Comparison of ENCODE assay signal across 15 cellular contexts in the genomic region with DNA sequence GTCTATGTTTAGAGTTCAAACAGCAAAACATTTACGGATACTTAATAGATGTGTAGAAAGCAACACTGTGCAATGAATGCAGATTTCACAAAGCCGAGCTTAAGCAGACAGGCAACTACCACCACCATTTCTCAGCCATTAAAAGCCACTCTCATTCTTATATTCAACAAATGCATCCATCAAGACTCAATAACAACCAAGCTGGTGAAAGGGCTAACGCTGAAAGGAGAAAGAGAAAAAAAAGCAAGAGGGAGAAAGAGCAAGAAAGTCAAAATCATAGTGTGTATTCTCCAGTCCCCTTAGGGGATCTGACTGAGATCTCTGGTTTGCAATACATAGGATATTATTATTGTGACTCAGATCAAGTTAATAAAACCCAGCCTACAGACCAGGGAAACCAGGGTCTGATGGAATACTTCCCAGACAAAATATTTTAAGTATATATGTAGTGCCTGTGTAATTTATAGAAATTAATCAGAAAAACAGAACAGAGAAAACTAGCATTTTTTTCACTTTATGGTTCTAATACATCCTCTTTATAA. TPM values are rescaled to one million over a fixed set of nuclear protein-coding genes. Genes with fewer than 3 reads are reported as not detected.
DNase-seq lines count a peak whose midpoint lies in the region; TF ChIP-seq lines count a peak whose summit lies in the region.
"Had no signal": no experiment of that assay in that cellular context is flagged by ENCODE, and none has a peak within 500 bp of the region (broad histone marks: within the 10 kb centered on the region; RNA-seq: fewer than 3 reads in every experiment).

No MANE protein-coding gene starts in this region.

- H3K4me1 ChIP-seq in OCI-LY1 (ENCODE audit: insufficient read depth, low read length, severe bottlenecking) (peaks cover 75% of the 10 kb centered on the region), skeletal muscle satellite cell (ENCODE audit: control insufficient read depth, insufficient read depth, low read length) (peaks cover 21% of the 10 kb centered on the region), SK-N-SH (ENCODE audit: control insufficient read depth in 1 of 2, insufficient read depth in 2 of 2, low read depth in 1 of 2, low read length in 1 of 2) (no peaks in the 10 kb centered on the region)

- H2AFZ ChIP-seq in OCI-LY1 (ENCODE audit: low read length) (no peak overlapping the region), SK-N-SH (ENCODE audit: low read depth) (no peak overlapping the region)

- TF ChIP-seq CTCF in OCI-LY1 (IDR thresholded peaks at IDR 0.05; ENCODE audit: low read length): no peak
- TF ChIP-seq CTCF in SK-N-SH (IDR thresholded peaks at IDR 0.05): no peak

- POLR2A ChIA-PET in SK-N-SH (lab: Yijun Ruan, JAX): no interaction called here

- DNase-seq in ELR (ENCODE audit: low read depth) (peak; percentile 65), fibroblast of gingiva (ENCODE audit: low read depth) (peak; percentile 24), ureter (ENCODE audit: low spot score) (no peak), SK-N-SH (no peak), NCI-H226 (no peak)
- DNase-seq: Calu3; CD4-positive, alpha-beta T cell; DMS79 treated with DMSO at 0.1 percent for 48 hours; NCI-H146; NCI-H446 treated with DMSO at 0.1 percent for 48 hours; NCI-H748 treated with DMSO at 0.1 percent for 48 hours; SHP77 had no signal

- H3K9me3 ChIP-seq in OCI-LY1 (ENCODE audit: low read length): no peaks in the 10 kb centered on the region
- no peaks in the 10 kb centered on the region for H3K9me3 ChIP-seq in skeletal muscle satellite cell (replicated peaks; ENCODE audit: low read length)
- H3K9me3 ChIP-seq in SK-N-SH: no peaks in the 10 kb centered on the region

- H4K20me1 ChIP-seq in OCI-LY1 (ENCODE audit: insufficient read depth, low read length) (no peaks in the 10 kb centered on the region), SK-N-SH (ENCODE audit: insufficient read depth) (no peaks in the 10 kb centered on the region)

- no peaks in the 10 kb centered on the region for H3K79me2 ChIP-seq in OCI-LY1 (ENCODE audit: insufficient read depth, low read length)
- no peaks in the 10 kb centered on the region for H3K79me2 ChIP-seq in SK-N-SH (ENCODE audit: insufficient read depth)

- no peak for TF ChIP-seq RAD21 in SK-N-SH (IDR thresholded peaks at IDR 0.05; ENCODE audit: low read length)

- CTCF ChIA-PET in SK-N-SH (lab: Yijun Ruan, JAX): no interaction called here

- H3K9me2 ChIP-seq in OCI-LY1 (ENCODE audit: low read depth, low read length) (no peaks in the 10 kb centered on the region), SK-N-SH (no peaks in the 10 kb centered on the region)

- H3K4me3 ChIP-seq in OCI-LY1 (ENCODE audit: low read depth, low read length, poor library complexity, severe bottlenecking) (no peak overlapping the region), skeletal muscle satellite cell (ENCODE audit: low read length) (no peak overlapping the region), SK-N-SH (ENCODE audit: low read depth in 2 of 2, low read length in 1 of 2) (no peak overlapping the region)

- no peak overlapping the region for H3K9ac ChIP-seq in OCI-LY1 (ENCODE audit: low read length)
- no peak overlapping the region for H3K9ac ChIP-seq in skeletal muscle satellite cell (ENCODE audit: low read depth, low read length)
- no peak overlapping the region for H3K9ac ChIP-seq in SK-N-SH

- H3K27ac ChIP-seq in OCI-LY1 (ENCODE audit: low read depth, low read length, poor library complexity, severe bottlenecking): peak overlapping the region; percentile 14
- no peak overlapping the region for H3K27ac ChIP-seq in SK-N-SH (ENCODE audit: low read depth in 2 of 2, low read length in 1 of 2)

- H3K4me2 ChIP-seq in OCI-LY1 (ENCODE audit: low read length) (no peak overlapping the region; the same call in 1 of the 2 replicates), skeletal muscle satellite cell (ENCODE audit: low read length) (peak overlapping the region; percentile 33), SK-N-SH (no peak overlapping the region)

- H3K36me3 ChIP-seq in OCI-LY1 (ENCODE audit: insufficient read depth, low read length) (no peaks in the 10 kb centered on the region), skeletal muscle satellite cell (ENCODE audit: insufficient read depth, low read length) (no peaks in the 10 kb centered on the region), SK-N-SH (replicated peaks in 1 of 2; ENCODE audit: control insufficient read depth in 1 of 2, insufficient read depth in 2 of 2, low read length in 1 of 2) (no peaks in the 10 kb centered on the region)

- no peaks in the 10 kb centered on the region for H3K27me3 ChIP-seq in OCI-LY1 (ENCODE audit: insufficient read depth, low read length)
- H3K27me3 ChIP-seq in skeletal muscle satellite cell (ENCODE audit: control insufficient read depth, insufficient read depth, low read length): no peaks in the 10 kb centered on the region
- H3K27me3 ChIP-seq in SK-N-SH (ENCODE audit: insufficient read depth): peaks cover 18% of the 10 kb centered on the region; the same call in 1 of the 2 replicates

- WGBS in SK-N-SH (ENCODE audit: low lambda C conversion rate): 6% methylated on average over 3 of the region's 3 CpGs

- no peak for TF ChIP-seq EP300 in SK-N-SH (IDR thresholded peaks at IDR 0.05; ENCODE audit: borderline replicate concordance in 1 of 2, low read depth in 1 of 2, low read length in 1 of 2)

- no peaks in the 10 kb centered on the region for H3F3A ChIP-seq in OCI-LY1 (ENCODE audit: insufficient read depth, low read length)
- no peaks in the 10 kb centered on the region for H3F3A ChIP-seq in SK-N-SH (replicated peaks; ENCODE audit: insufficient read depth)

TF ChIP-seq in SK-N-SH, 30 proteins besides CTCF, POLR2A, EP300 and RAD21:
- TF ChIP-seq NFIC (IDR thresholded peaks at IDR 0.05; ENCODE audit: borderline replicate concordance) (no peak), EZH2phosphoT487 (IDR thresholded peaks at IDR 0.05; ENCODE audit: borderline replicate concordance, low read depth) (no peak), MEF2A (IDR thresholded peaks at IDR 0.05; ENCODE audit: borderline replicate concordance, low read depth) (no peak), JUND (IDR thresholded peaks at IDR 0.05) (no peak), RXRA (IDR thresholded peaks at IDR 0.05; ENCODE audit: borderline replicate concordance, low read depth) (no peak), RCOR1 (IDR thresholded peaks at IDR 0.05; ENCODE audit: low read length) (no peak)
- TF ChIP-seq, protein P1, sequence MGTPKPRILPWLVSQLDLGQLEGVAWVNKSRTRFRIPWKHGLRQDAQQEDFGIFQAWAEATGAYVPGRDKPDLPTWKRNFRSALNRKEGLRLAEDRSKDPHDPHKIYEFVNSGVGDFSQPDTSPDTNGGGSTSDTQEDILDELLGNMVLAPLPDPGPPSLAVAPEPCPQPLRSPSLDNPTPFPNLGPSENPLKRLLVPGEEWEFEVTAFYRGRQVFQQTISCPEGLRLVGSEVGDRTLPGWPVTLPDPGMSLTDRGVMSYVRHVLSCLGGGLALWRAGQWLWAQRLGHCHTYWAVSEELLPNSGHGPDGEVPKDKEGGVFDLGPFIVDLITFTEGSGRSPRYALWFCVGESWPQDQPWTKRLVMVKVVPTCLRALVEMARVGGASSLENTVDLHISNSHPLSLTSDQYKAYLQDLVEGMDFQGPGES (IDR thresholded peaks at IDR 0.05; ENCODE audit: low read depth, low read length): no peak
- TF ChIP-seq, protein P2, sequence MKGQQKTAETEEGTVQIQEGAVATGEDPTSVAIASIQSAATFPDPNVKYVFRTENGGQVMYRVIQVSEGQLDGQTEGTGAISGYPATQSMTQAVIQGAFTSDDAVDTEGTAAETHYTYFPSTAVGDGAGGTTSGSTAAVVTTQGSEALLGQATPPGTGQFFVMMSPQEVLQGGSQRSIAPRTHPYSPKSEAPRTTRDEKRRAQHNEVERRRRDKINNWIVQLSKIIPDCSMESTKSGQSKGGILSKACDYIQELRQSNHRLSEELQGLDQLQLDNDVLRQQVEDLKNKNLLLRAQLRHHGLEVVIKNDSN (IDR thresholded peaks at IDR 0.05; ENCODE audit: borderline replicate concordance, low read depth): no peak

RNA-seq across cellular contexts. Expression of a gene that starts 14.1 kb away (rescaled TPM):
- total RNA-seq in skeletal muscle satellite cell (2012; rRNA removed): 7.9 and 10.4 TPM in 2 replicates
- 2.7 TPM for total RNA-seq in ureter
- 0.06 and 0.13 TPM in 2 replicates for polyA plus RNA-seq in SK-N-SH (2012; rRNA removed)
- polyA plus RNA-seq in SK-N-SH (2012; cell fraction: cytosol; rRNA removed): 0.10 and 0.17 TPM in 2 replicates
- 0.30 and 0.55 TPM in 2 replicates for polyA plus RNA-seq in SK-N-SH (2012; cell fraction: nucleus; rRNA removed)
- total RNA-seq: CD4-positive, alpha-beta T cell had no signal
- polyA plus RNA-seq: IgD-negative memory B cell had no signal

Comparison
In these comparisons a context has a peak if more than half of its experiments do, and no peak if none do; other contexts are left out.
1. DNase-seq: peak in ELR (single experiment) and fibroblast of gingiva (single experiment); none in ureter (single experiment), SK-N-SH (single experiment) and NCI-H226 (single experiment).